In genomic region chrX:17930850-17931249, GRCh38 we compare ENCODE assay signal across 30 cellular contexts.
DNase-seq lines count a peak whose midpoint lies in the region; ATAC-seq and TF ChIP-seq lines count a peak whose summit lies in the region.
"Had no signal": no experiment of that assay in that cellular context is flagged by ENCODE, and none has a peak within 500 bp of the region (broad histone marks: within the 10 kb centered on the region; RNA-seq: fewer than 3 reads in every experiment).

No MANE protein-coding gene starts in this region.

- no TSS peak for BruUV-seq in PC-3 (replicated peaks; lab: Mats Ljungman, UMichigan)

- no peaks in the 10 kb centered on the region for H3K36me3 ChIP-seq in Karpas-422 (ENCODE audit: insufficient read depth, low read length)
- no peaks in the 10 kb centered on the region for H3K36me3 ChIP-seq in PC-3 (ENCODE audit: low read depth, low read length)
- H3K36me3 ChIP-seq: breast epithelium, esophagus squamous epithelium, thoracic aorta, WERI-Rb-1 had no signal

- H3K27me3 ChIP-seq in Karpas-422 (ENCODE audit: low read length) (no peaks in the 10 kb centered on the region), PC-3 (ENCODE audit: low read length) (no peaks in the 10 kb centered on the region)
- H3K27me3 ChIP-seq: esophagus squamous epithelium had no signal

- no peak overlapping the region for H3K9ac ChIP-seq in Karpas-422 (ENCODE audit: low read length)
- H3K9ac ChIP-seq in PC-3 (ENCODE audit: low read length): no peak overlapping the region
- H3K9ac ChIP-seq: KMS-11 had no signal

- ATAC-seq in PC-3: no peak
- no peak for ATAC-seq in activated CD4-positive, alpha-beta T cell treated with anti-CD3 and anti-CD28 coated beads for 36 hours
- ATAC-seq: left cardiac atrium; natural killer cell treated with Interleukin-12 subunit alpha and Interleukin-12 subunit beta and Interleukin-15 and Interleukin-18, amount 100 ng/mL, for 72 hours; psoas muscle; sciatic nerve; stimulated activated naive CD8-positive, alpha-beta T cell treated with anti-CD3 and anti-CD28 coated beads, Interleukin-15, amount 100 ng/mL, for 72 hours had no signal

- H3K9me3 ChIP-seq in Karpas-422 (ENCODE audit: low read length): no peaks in the 10 kb centered on the region
- no peaks in the 10 kb centered on the region for H3K9me3 ChIP-seq in PC-3 (ENCODE audit: low read length)
- H3K9me3 ChIP-seq: esophagus squamous epithelium, thoracic aorta had no signal

- H3K27ac Mint-ChIP-seq in immature natural killer cell: no peak overlapping the region
- H3K27ac Mint-ChIP-seq in activated CD4-positive, alpha-beta T cell treated with anti-CD3 and anti-CD28 coated beads, Interleukin-2, amount 10 ng/mL, durations not matched to agents 7 days and 5 days: no peak overlapping the region
- no peak overlapping the region for H3K27ac Mint-ChIP-seq in activated CD4-positive, alpha-beta T cell treated with anti-CD3 and anti-CD28 coated beads for 36 hours
- H3K27ac Mint-ChIP-seq: activated naive CD8-positive, alpha-beta T cell; CD4-positive, alpha-beta T cell; natural killer cell treated with Interleukin-12 subunit alpha and Interleukin-12 subunit beta and Interleukin-15 and Interleukin-18, amount 100 ng/mL, for 72 hours; stimulated activated naive CD8-positive, alpha-beta T cell treated with anti-CD3 and anti-CD28 coated beads, Interleukin-15, amount 100 ng/mL, for 72 hours had no signal

- H3K4me1 ChIP-seq in Karpas-422 (ENCODE audit: low read length): no peaks in the 10 kb centered on the region
- peaks cover 20% of the 10 kb centered on the region for H3K4me1 ChIP-seq in PC-3 (ENCODE audit: insufficient read depth, low read length)
- H3K4me1 ChIP-seq: breast epithelium, esophagus squamous epithelium, psoas muscle had no signal

- POLR2A ChIA-PET in PC-3 (lab: Charles Lee; ENCODE audit: unreplicated experiment): no interaction called here
- POLR2A ChIA-PET in activated CD4-positive, alpha-beta T cell treated with anti-CD3 and anti-CD28 coated beads, Interleukin-2, amount 10 ng/mL, durations not matched to agents 7 days and 5 days (lab: Charles Lee): no interaction called here
- POLR2A ChIA-PET in activated CD4-positive, alpha-beta T cell treated with anti-CD3 and anti-CD28 coated beads for 36 hours (lab: Charles Lee): no interaction called here

- 0 out of 2 replicates have a peak, but pooled peaks have one; percentile 8 for TF ChIP-seq CTCF in 22Rv1 (IDR thresholded peaks at IDR 0.05)
- TF ChIP-seq CTCF in PC-3 (conservative IDR thresholded peaks at IDR 0.05; ENCODE audit: low read depth, low read length): peak; percentile 53

- no peak overlapping the region for H3K4me3 Mint-ChIP-seq in immature natural killer cell
- no peak overlapping the region for H3K4me3 Mint-ChIP-seq in activated CD4-positive, alpha-beta T cell treated with anti-CD3 and anti-CD28 coated beads, Interleukin-2, amount 10 ng/mL, durations not matched to agents 7 days and 5 days
- H3K4me3 Mint-ChIP-seq in activated CD4-positive, alpha-beta T cell treated with anti-CD3 and anti-CD28 coated beads for 36 hours: no peak overlapping the region
- H3K4me3 Mint-ChIP-seq: activated naive CD8-positive, alpha-beta T cell; CD4-positive, alpha-beta T cell; natural killer cell treated with Interleukin-12 subunit alpha and Interleukin-12 subunit beta and Interleukin-15 and Interleukin-18, amount 100 ng/mL, for 72 hours; stimulated activated naive CD8-positive, alpha-beta T cell treated with anti-CD3 and anti-CD28 coated beads, Interleukin-15, amount 100 ng/mL, for 72 hours had no signal

- H3K9me2 ChIP-seq in Karpas-422 (replicated peaks; ENCODE audit: insufficient read depth, low read length) (no peaks in the 10 kb centered on the region), PC-3 (replicated peaks; ENCODE audit: low read length) (no peaks in the 10 kb centered on the region)

- no peak overlapping the region for H2AFZ ChIP-seq in Karpas-422 (ENCODE audit: low read length)
- H2AFZ ChIP-seq in PC-3 (ENCODE audit: low read length): no peak overlapping the region

- no peaks in the 10 kb centered on the region for H3K4me1 Mint-ChIP-seq in immature natural killer cell
- H3K4me1 Mint-ChIP-seq in activated CD4-positive, alpha-beta T cell treated with anti-CD3 and anti-CD28 coated beads, Interleukin-2, amount 10 ng/mL, durations not matched to agents 7 days and 5 days: no peaks in the 10 kb centered on the region
- H3K4me1 Mint-ChIP-seq in activated CD4-positive, alpha-beta T cell treated with anti-CD3 and anti-CD28 coated beads for 36 hours: no peaks in the 10 kb centered on the region
- H3K4me1 Mint-ChIP-seq: stimulated activated naive CD8-positive, alpha-beta T cell treated with anti-CD3 and anti-CD28 coated beads, Interleukin-15, amount 100 ng/mL, for 72 hours had no signal

- DNase-seq in NCI-H1417 (lab: John Stamatoyannopoulos, UW) (peak in 2 of 3 experiments; percentile 49 to 81), NCI-H1417 treated with DMSO at 0.1 percent for 48 hours (lab: John Stamatoyannopoulos, UW) (no peak), Karpas-422 (peak; percentile 43), PC-3 (peak; percentile 37), immature natural killer cell (no peak)
- no peak for DNase-seq in activated CD4-positive, alpha-beta T cell treated with anti-CD3 and anti-CD28 coated beads, Interleukin-2, amount 10 ng/mL, durations not matched to agents 7 days and 5 days
- no peak for DNase-seq in activated CD4-positive, alpha-beta T cell treated with anti-CD3 and anti-CD28 coated beads for 36 hours
- DNase-seq: activated CD4-positive, alpha-beta T cell treated with anti-CD3 and anti-CD28 coated beads, Interleukin-2, amount 50 U/mL, for 1 hour; activated effector memory CD4-positive, alpha-beta T cell treated with Interleukin-2 at 50 U/mL for 16 hours; activated T-cell treated with anti-CD3 and anti-CD28 coated beads, Interleukin-2, amount 50 U/mL, for 1 hour; AML-193; CD4-positive, alpha-beta T cell; esophagus squamous epithelium; foreskin melanocyte; left cardiac atrium; mammary epithelial cell; NCI-H187; psoas muscle; SIG-M5; stimulated activated naive CD8-positive, alpha-beta T cell treated with anti-CD3 and anti-CD28 coated beads, Interleukin-15, amount 100 ng/mL, for 72 hours; T1000; WERI-Rb-1 had no signal

- peaks cover 0 to 4% (median 0%) of the 10 kb centered on the region in 6 donors for H3K9me3 Mint-ChIP-seq in immature natural killer cell
- H3K9me3 Mint-ChIP-seq in activated CD4-positive, alpha-beta T cell treated with anti-CD3 and anti-CD28 coated beads, Interleukin-2, amount 10 ng/mL, durations not matched to agents 7 days and 5 days: peaks cover 7% of the 10 kb centered on the region
- peaks cover 6% of the 10 kb centered on the region for H3K9me3 Mint-ChIP-seq in activated CD4-positive, alpha-beta T cell treated with anti-CD3 and anti-CD28 coated beads for 36 hours (ENCODE audit: low read depth)
- H3K9me3 Mint-ChIP-seq: CD4-positive, alpha-beta T cell had no signal

- CTCF ChIA-PET in PC-3 (lab: Charles Lee): no interaction called here
- CTCF ChIA-PET in activated CD4-positive, alpha-beta T cell treated with anti-CD3 and anti-CD28 coated beads, Interleukin-2, amount 10 ng/mL, durations not matched to agents 7 days and 5 days (lab: Charles Lee): no interaction called here
- CTCF ChIA-PET in activated CD4-positive, alpha-beta T cell treated with anti-CD3 and anti-CD28 coated beads for 36 hours (lab: Charles Lee): no interaction called here

- H3K4me2 ChIP-seq in Karpas-422 (ENCODE audit: low read depth, low read length, poor library complexity, severe bottlenecking) (no peak overlapping the region), PC-3 (ENCODE audit: low read length) (no peak overlapping the region)
- H3K4me2 ChIP-seq: KMS-11 had no signal

- intact Hi-C loops in PC-3 (cut with micrococcal nuclease): no loop called here
- intact Hi-C loops in activated CD4-positive, alpha-beta T cell treated with anti-CD3 and anti-CD28 coated beads for 36 hours (cut with DNase I, micrococcal nuclease): no loop called here

- no peaks in the 10 kb centered on the region for H4K20me1 ChIP-seq in Karpas-422 (ENCODE audit: insufficient read depth, low read depth, low read length)
- no peaks in the 10 kb centered on the region for H4K20me1 ChIP-seq in PC-3 (ENCODE audit: low read length)

- H3K27ac ChIP-seq in 22Rv1 (no peak overlapping the region), Karpas-422 (ENCODE audit: low read length) (no peak overlapping the region), PC-3 (ENCODE audit: low read length) (no peak overlapping the region)
- H3K27ac ChIP-seq: breast epithelium, esophagus squamous epithelium, HL-60, KMS-11, psoas muscle, thoracic aorta, WERI-Rb-1 had no signal

- H3K79me2 ChIP-seq in Karpas-422 (ENCODE audit: low read length) (no peaks in the 10 kb centered on the region), PC-3 (ENCODE audit: low read length) (no peaks in the 10 kb centered on the region)

- no peak overlapping the region for H3K4me3 ChIP-seq in Karpas-422 (ENCODE audit: low read length)
- H3K4me3 ChIP-seq in PC-3 (ENCODE audit: low read length): no peak overlapping the region
- H3K4me3 ChIP-seq: breast epithelium, esophagus squamous epithelium, psoas muscle, thoracic aorta had no signal

- peaks cover 0 to 5% (median 0%) of the 10 kb centered on the region in 3 donors for H3K36me3 Mint-ChIP-seq in immature natural killer cell
- no peaks in the 10 kb centered on the region for H3K36me3 Mint-ChIP-seq in activated CD4-positive, alpha-beta T cell treated with anti-CD3 and anti-CD28 coated beads, Interleukin-2, amount 10 ng/mL, durations not matched to agents 7 days and 5 days (ENCODE audit: low read depth)
- no peaks in the 10 kb centered on the region for H3K36me3 Mint-ChIP-seq in activated CD4-positive, alpha-beta T cell treated with anti-CD3 and anti-CD28 coated beads for 36 hours (ENCODE audit: low read depth)
- H3K36me3 Mint-ChIP-seq: natural killer cell treated with Interleukin-12 subunit alpha and Interleukin-12 subunit beta and Interleukin-15 and Interleukin-18, amount 100 ng/mL, for 72 hours had no signal

- H3F3A ChIP-seq in PC-3 (ENCODE audit: low read length, unreplicated experiment): no peaks in the 10 kb centered on the region

- peaks cover 4 to 6% (median 6%) of the 10 kb centered on the region in 3 donors for H3K27me3 Mint-ChIP-seq in immature natural killer cell (ENCODE audit: low read depth in 3 of 3)
- H3K27me3 Mint-ChIP-seq in activated CD4-positive, alpha-beta T cell treated with anti-CD3 and anti-CD28 coated beads, Interleukin-2, amount 10 ng/mL, durations not matched to agents 7 days and 5 days: no peaks in the 10 kb centered on the region
- no peaks in the 10 kb centered on the region for H3K27me3 Mint-ChIP-seq in activated CD4-positive, alpha-beta T cell treated with anti-CD3 and anti-CD28 coated beads for 36 hours
- H3K27me3 Mint-ChIP-seq: activated naive CD8-positive, alpha-beta T cell; CD4-positive, alpha-beta T cell; stimulated activated naive CD8-positive, alpha-beta T cell treated with anti-CD3 and anti-CD28 coated beads, Interleukin-15, amount 100 ng/mL, for 72 hours had no signal

Comparison
In these comparisons a context has a peak if more than half of its experiments do, and no peak if none do; other contexts are left out.
1. DNase-seq: peak in NCI-H1417 (2 of 3), Karpas-422 (single experiment) and PC-3 (single experiment); none in NCI-H1417 treated with DMSO at 0.1 percent for 48 hours (single experiment), immature natural killer cell (0 of 3), activated CD4-positive, alpha-beta T cell treated with anti-CD3 and anti-CD28 coated beads, Interleukin-2, amount 10 ng/mL, durations not matched to agents 7 days and 5 days (single experiment) and activated CD4-positive, alpha-beta T cell treated with anti-CD3 and anti-CD28 coated beads for 36 hours (single experiment).